10 cellular contexts compared by ENCODE assay signal in the genomic region with DNA sequence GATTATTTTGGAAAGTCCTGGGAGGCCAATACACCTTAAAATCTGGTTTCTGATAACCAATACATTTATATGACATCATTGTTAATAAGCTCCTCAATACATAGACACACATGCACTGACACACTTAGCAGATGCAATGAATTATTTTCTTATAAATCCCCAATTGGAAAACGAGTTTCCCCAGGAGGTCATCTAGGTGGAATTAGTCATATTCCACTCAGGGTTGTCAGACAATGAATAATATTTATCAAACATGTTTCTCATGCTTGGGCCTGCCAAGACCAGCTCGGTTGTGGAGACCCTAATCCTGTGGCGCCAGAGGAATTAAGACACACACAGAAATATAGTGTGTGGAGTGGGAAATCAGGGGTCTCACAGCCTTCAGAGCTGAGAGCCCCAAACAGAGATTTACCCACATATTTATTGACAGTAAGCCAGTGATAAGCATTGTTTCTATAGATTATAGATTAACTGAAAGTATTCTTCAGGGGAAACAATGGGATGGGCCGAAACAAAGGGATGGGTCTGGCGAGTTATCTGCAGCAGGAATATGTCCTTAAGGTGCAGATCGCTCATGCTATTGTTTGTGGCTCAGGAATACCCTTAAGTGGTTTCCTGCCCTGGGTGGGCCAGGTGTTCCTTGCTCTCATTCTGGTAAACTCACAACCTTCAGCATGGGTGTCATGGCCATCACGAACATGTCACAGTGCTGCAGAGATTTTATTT. TPM values are rescaled to one million over a fixed set of nuclear protein-coding genes. Genes with fewer than 3 reads are reported as not detected.
"Had no signal": no experiment of that assay in that cellular context is flagged by ENCODE, and none has a peak within 500 bp of the region (broad histone marks: within the 10 kb centered on the region; RNA-seq: fewer than 3 reads in every experiment).

No MANE protein-coding gene starts in this region.

RNA-seq across cellular contexts. Expression of gene TAS2R46, which starts 12.1 kb away (rescaled TPM):
- polyA plus RNA-seq: esophagus, fibroblast of lung, heart right ventricle, immature natural killer cell, lung had no signal

RNA-seq across cellular contexts. Expression of gene TAS2R31, which starts 18.8 kb away (rescaled TPM):
- total RNA-seq: epithelial cell of proximal tubule had no signal
- polyA plus RNA-seq: immature natural killer cell had no signal

RNA-seq across cellular contexts. Expression of gene TAS2R19, which starts 27.5 kb away (rescaled TPM):
- total RNA-seq: epithelial cell of proximal tubule had no signal
- polyA plus RNA-seq: immature natural killer cell, liver had no signal

RNA-seq across cellular contexts. Expression of gene TAS2R43, which starts 42.1 kb away (rescaled TPM):
- total RNA-seq: epithelial cell of proximal tubule, left lobe of liver, left ventricle myocardium inferior, mononuclear cell had no signal
- polyA plus RNA-seq: esophagus, fibroblast of lung, heart right ventricle, immature natural killer cell, lung had no signal
